ENCODE assay signal across 28 cellular contexts in genomic region chr10:63910806-63911205, GRCh38.
"Had no signal": no experiment of that assay in that cellular context is flagged by ENCODE, and none has a peak within 500 bp of the region (broad histone marks: within the 10 kb centered on the region; RNA-seq: fewer than 3 reads in every experiment).

No MANE protein-coding gene starts in this region.

- DNase-seq: dermis blood vessel endothelial cell; effector memory CD4-positive, alpha-beta T cell; erythroblast; esophagus squamous epithelium; gastrocnemius medialis; head of caudate nucleus; left cardiac atrium; left lung; mesenchymal stem cell; midbrain; naive thymus-derived CD4-positive, alpha-beta T cell; stimulated activated CD4-positive, alpha-beta T cell treated with anti-CD3 and anti-CD28 coated beads, Interleukin-12 subunit alpha, Interleukin-12 subunit beta, amount 100 ng/mL, for 4 hours; stimulated activated CD4-positive, alpha-beta T cell treated with anti-CD3 and anti-CD28 coated beads, Interleukin-1b, Interleukin-23, amount 100 ng/mL, for 48 hours; stimulated activated CD4-positive, alpha-beta T cell treated with anti-CD3 and anti-CD28 coated beads, Interleukin-4, amount 100 ng/mL, for 1 hour; stimulated activated CD8-positive, alpha-beta memory T cell treated with anti-CD3 and anti-CD28 coated beads, Interleukin-4, amount 100 ng/mL, for 48 hours; stimulated activated naive CD4-positive, alpha-beta T cell; stimulated activated naive CD8-positive, alpha-beta T cell treated with anti-CD3 and anti-CD28 coated beads, Interleukin-15, amount 100 ng/mL, for 72 hours; transverse colon; upper lobe of right lung had no signal

- H3K36me3 Mint-ChIP-seq: naive thymus-derived CD4-positive, alpha-beta T cell had no signal

- H3K27me3 ChIP-seq: esophagus squamous epithelium, gastrocnemius medialis, left lung, right atrium auricular region, transverse colon, upper lobe of right lung, vagina had no signal

- H3K36me3 ChIP-seq: esophagus squamous epithelium, gastrocnemius medialis, left lung, neutrophil, prostate gland, right atrium auricular region, suprapubic skin, transverse colon, upper lobe of right lung, vagina had no signal

- H3K27ac ChIP-seq: coronary artery, esophagus squamous epithelium, gastrocnemius medialis, left lung, neutrophil, prostate gland, right atrium auricular region, suprapubic skin, transverse colon, upper lobe of right lung, vagina had no signal

- H3K27ac Mint-ChIP-seq: naive thymus-derived CD4-positive, alpha-beta T cell; nephron; stimulated activated naive CD8-positive, alpha-beta T cell treated with anti-CD3 and anti-CD28 coated beads, Interleukin-15, amount 100 ng/mL, for 72 hours had no signal

- H3K9me3 Mint-ChIP-seq: nephron; stimulated activated naive CD8-positive, alpha-beta T cell treated with anti-CD3 and anti-CD28 coated beads, Interleukin-15, amount 100 ng/mL, for 72 hours had no signal

- H3K4me1 Mint-ChIP-seq: naive thymus-derived CD4-positive, alpha-beta T cell; nephron; stimulated activated naive CD8-positive, alpha-beta T cell treated with anti-CD3 and anti-CD28 coated beads, Interleukin-15, amount 100 ng/mL, for 72 hours had no signal

- H3K9me3 ChIP-seq: esophagus squamous epithelium, gastrocnemius medialis, left lung, neutrophil, prostate gland, right atrium auricular region, suprapubic skin, transverse colon, upper lobe of right lung, vagina had no signal

- ATAC-seq: gastrocnemius medialis; left cardiac atrium; left lung; naive thymus-derived CD4-positive, alpha-beta T cell; sciatic nerve; stimulated activated naive CD8-positive, alpha-beta T cell treated with anti-CD3 and anti-CD28 coated beads, Interleukin-15, amount 100 ng/mL, for 72 hours; upper lobe of right lung had no signal

- H3K4me3 Mint-ChIP-seq: naive thymus-derived CD4-positive, alpha-beta T cell; nephron; stimulated activated naive CD8-positive, alpha-beta T cell treated with anti-CD3 and anti-CD28 coated beads, Interleukin-15, amount 100 ng/mL, for 72 hours had no signal

- H3K4me3 ChIP-seq: coronary artery, esophagus squamous epithelium, gastrocnemius medialis, left lung, prostate gland, right atrium auricular region, smooth muscle cell, suprapubic skin, transverse colon, upper lobe of right lung, vagina had no signal

- H3K4me1 ChIP-seq: esophagus squamous epithelium, gastrocnemius medialis, left lung, prostate gland, right atrium auricular region, suprapubic skin, transverse colon, upper lobe of right lung, vagina had no signal

- H3K4me2 ChIP-seq: smooth muscle cell had no signal
